8 cellular contexts compared by ENCODE assay signal in the genomic region with DNA sequence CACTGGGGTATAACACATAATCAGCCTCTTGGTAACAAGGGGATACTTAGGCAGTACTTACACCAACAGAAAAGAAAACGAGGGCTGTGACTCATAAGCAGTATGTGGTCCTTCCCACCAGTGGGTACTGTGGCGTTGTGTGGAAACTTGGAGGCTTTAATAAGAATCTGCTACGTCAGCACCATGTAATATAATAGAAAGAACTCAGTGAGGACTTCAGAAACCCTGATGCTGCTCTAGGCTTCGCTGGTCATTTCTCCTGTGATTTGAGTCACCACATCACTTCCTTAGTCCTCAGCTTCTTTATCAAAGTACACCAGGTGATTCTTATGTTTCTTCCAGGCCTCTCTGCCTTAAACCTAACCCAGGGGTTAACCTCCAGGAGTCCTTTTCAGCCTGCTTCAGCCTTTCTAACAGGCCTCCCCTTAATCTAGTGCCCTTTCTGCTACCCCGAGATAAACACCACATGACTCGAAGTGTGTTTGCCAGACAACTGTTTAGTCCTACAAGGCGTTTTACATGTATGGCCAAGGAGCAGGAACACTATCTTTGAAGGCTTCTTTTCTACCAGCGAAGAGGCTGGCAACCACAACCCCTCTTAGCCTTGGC.
DNase-seq lines count a peak whose midpoint lies in the region; ATAC-seq and TF ChIP-seq lines count a peak whose summit lies in the region.

No MANE protein-coding gene starts in this region.

- H3K79me2 ChIP-seq in OCI-LY7 (ENCODE audit: insufficient read depth, low read depth, low read length): no peaks in the 10 kb centered on the region

- H3K9me3 ChIP-seq in lung (ENCODE audit: control insufficient read depth in 2 of 2, insufficient read depth in 1 of 2, low read length in 1 of 2) (no peaks in the 10 kb centered on the region), OCI-LY7 (ENCODE audit: low read length) (no peaks in the 10 kb centered on the region)

- H3K27me3 ChIP-seq in lung (ENCODE audit: control insufficient read depth, insufficient read depth): no peaks in the 10 kb centered on the region

- in situ Hi-C loops in SK-MEL-5 (cut with HindIII; ENCODE audit: low pct_unique_long_range_greater_than_20kb, low sequenced_read_pairs) (no loop called here), astrocyte of the cerebellum (cut with HindIII; ENCODE audit: low sequenced_read_pairs) (no loop called here)

- no TSS peak for BruUV-seq in OCI-LY7 (replicated peaks; lab: Mats Ljungman, UMichigan)

- ATAC-seq in HG02571 (IDR thresholded peaks at IDR 0.05; ENCODE audit: unreplicated experiment) (peak; percentile 44), lung (ENCODE audit: insufficient read depth, low FRiP score) (peak; percentile 48)

- POLR2A ChIA-PET in OCI-LY7 (lab: Charles Lee): no interaction called here

- H3K36me3 ChIP-seq in lung (ENCODE audit: control insufficient read depth in 2 of 2, insufficient read depth in 2 of 2, low read length in 2 of 2) (no peaks in the 10 kb centered on the region), OCI-LY7 (ENCODE audit: insufficient read depth, low read length) (no peaks in the 10 kb centered on the region)

- no peak overlapping the region for H3K4me2 ChIP-seq in OCI-LY7 (ENCODE audit: low read length)

- CTCF ChIA-PET in OCI-LY7 (lab: Charles Lee; ENCODE audit: unreplicated experiment): no interaction called here

- no peak overlapping the region for H3K4me3 ChIP-seq in astrocyte of the cerebellum (ENCODE audit: low read depth, low read length)
- H3K4me3 ChIP-seq in lung: no peak overlapping the region
- no peak overlapping the region for H3K4me3 ChIP-seq in OCI-LY7 (ENCODE audit: low read depth, low read length, poor library complexity, severe bottlenecking)

- H3K9me2 ChIP-seq in OCI-LY7 (ENCODE audit: insufficient read depth, low read length): no peaks in the 10 kb centered on the region

- H2AFZ ChIP-seq in OCI-LY7 (ENCODE audit: low read length): no peak overlapping the region

- no peaks in the 10 kb centered on the region for H4K20me1 ChIP-seq in OCI-LY7 (ENCODE audit: insufficient read depth, low read length)

- H3K27ac ChIP-seq in lung (ENCODE audit: low read depth in 1 of 2, low read length in 1 of 2): peak overlapping the region in 1 of 2 donors; percentile 67
- H3K27ac ChIP-seq in OCI-LY7 (ENCODE audit: low read depth, low read length, poor library complexity, severe bottlenecking): no peak overlapping the region

- intact Hi-C loops in OCI-LY7 (cut with micrococcal nuclease; ENCODE audit: unreplicated experiment): no loop called here

- H3K4me1 ChIP-seq in lung (ENCODE audit: control insufficient read depth in 2 of 2, insufficient read depth in 2 of 2, low read length in 2 of 2) (peaks cover 17 to 21% of the 10 kb centered on the region in 2 donors), OCI-LY7 (ENCODE audit: insufficient read depth, low read length, poor library complexity, severe bottlenecking) (peaks cover 17% of the 10 kb centered on the region)

- DNase-seq in SK-MEL-5 (ENCODE audit: low read depth, low spot score) (peak; percentile 57), astrocyte of the cerebellum (ENCODE audit: low read depth) (peak; percentile 96), lung (ENCODE audit: low spot score) (no peak), OCI-LY7 (ENCODE audit: low spot score) (no peak), GM19238 (ENCODE audit: insufficient read length, low spot score) (no peak)
- DNase-seq in stimulated activated naive CD4-positive, alpha-beta T cell treated with Interleukin-2 at 50 U/mL for 16 hours (lab: John Stamatoyannopoulos, UW): peak; percentile 67

- peak; percentile 18 for TF ChIP-seq CTCF in GM12873 (IDR thresholded peaks at IDR 0.05; ENCODE audit: insufficient read depth, low read depth, low read length, missing control alignments)
- TF ChIP-seq CTCF in astrocyte of the cerebellum (IDR thresholded peaks at IDR 0.05; ENCODE audit: low read depth, low read length, missing control alignments): peak; percentile 35
- no peak for TF ChIP-seq CTCF in lung (IDR thresholded peaks at IDR 0.05; ENCODE audit: control extremely low read depth, extremely low read depth)
- no peak for TF ChIP-seq CTCF in OCI-LY7 (conservative IDR thresholded peaks at IDR 0.05; ENCODE audit: low read length)

- WGBS in lung, 2 donors: 57 to 76% methylated on average over 8 of the region's 8 CpGs

Comparison
In these comparisons a context has a peak if more than half of its experiments do, and no peak if none do; other contexts are left out.
1. CTCF ChIP-seq: peak in GM12873 (single experiment) and astrocyte of the cerebellum (single experiment); none in lung (single experiment) and OCI-LY7 (single experiment).
2. DNase-seq: peak in SK-MEL-5 (single experiment), astrocyte of the cerebellum (single experiment) and stimulated activated naive CD4-positive, alpha-beta T cell treated with Interleukin-2 at 50 U/mL for 16 hours (single experiment); none in lung (single experiment), OCI-LY7 (single experiment) and GM19238 (single experiment).